ENCODE assay signal across 16 cellular contexts in genomic region chr15:85737061-85737460, GRCh38. TPM values are rescaled to one million over a fixed set of nuclear protein-coding genes. Genes with fewer than 3 reads are reported as not detected.
DNase-seq lines count a peak whose midpoint lies in the region; ATAC-seq, FAIRE-seq and TF ChIP-seq lines count a peak whose summit lies in the region.
"Had no signal": no experiment of that assay in that cellular context is flagged by ENCODE, and none has a peak within 500 bp of the region (broad histone marks: within the 10 kb centered on the region; RNA-seq: fewer than 3 reads in every experiment).

No MANE protein-coding gene starts in this region.

- SMC1A ChIA-PET in GM12878 (lab: Charles Lee; ENCODE audit: uncharacterized antibody, unreplicated experiment) = no interaction called here

- H3K4me3 ChIP-seq in GM12878 = no peak overlapping the region
- H3K4me3 ChIP-seq: BLaER1 treated with 17β-estradiol and CSF1 and Interleukin-3, amounts not matched to agents 10 nM and 100 nM; HAP-1 had no signal

- peaks cover 9% of the 10 kb centered on the region for H3K9me3 Mint-ChIP-seq in activated T-cell treated with anti-CD3 and anti-CD28 coated beads, Interleukin-2, amount 50 U/mL, for 24 hours
- H3K9me3 Mint-ChIP-seq in activated T-cell treated with anti-CD3 and anti-CD28 coated beads, Interleukin-2, amount 50 U/mL, for 4 hours = peaks cover 10% of the 10 kb centered on the region
- H3K9me3 Mint-ChIP-seq in IgD-negative memory B cell = peaks cover 3 to 10% (median 3%) of the 10 kb centered on the region in 3 donors
- peaks cover 5% of the 10 kb centered on the region for H3K9me3 Mint-ChIP-seq in stimulated activated effector memory CD8-positive, alpha-beta T cell treated with anti-CD3 and anti-CD28 coated beads, Interleukin-12 subunit alpha, Interleukin-12 subunit beta, amount 100 ng/mL, for 72 hours
- peaks cover 20% of the 10 kb centered on the region for H3K9me3 Mint-ChIP-seq in WTC11

- TF ChIP-seq RAD21 in GM12878 (IDR thresholded peaks at IDR 0.05; ENCODE audit: insufficient read depth, low read depth, low read length) = no peak

- H3K27ac Mint-ChIP-seq in activated T-cell treated with anti-CD3 and anti-CD28 coated beads, Interleukin-2, amount 50 U/mL, for 24 hours = peak overlapping the region; percentile 59
- H3K27ac Mint-ChIP-seq in IgD-negative memory B cell = peak overlapping the region in 2 of 3 donors; percentile 63 to 76
- H3K27ac Mint-ChIP-seq in stimulated activated effector memory CD8-positive, alpha-beta T cell treated with anti-CD3 and anti-CD28 coated beads, Interleukin-12 subunit alpha, Interleukin-12 subunit beta, amount 100 ng/mL, for 72 hours = peak overlapping the region; percentile 81
- no peak overlapping the region for H3K27ac Mint-ChIP-seq in WTC11

- H3K27ac ChIP-seq in GM12878 (ENCODE audit: control insufficient read depth, insufficient read depth) = no peak overlapping the region
- H3K27ac ChIP-seq: BLaER1 treated with 17β-estradiol and CSF1 and Interleukin-3, amounts not matched to agents 10 nM and 100 nM had no signal

- no peaks in the 10 kb centered on the region for H3K4me1 ChIP-seq in GM12878 (ENCODE audit: control insufficient read depth, insufficient read depth, low read length)
- H3K4me1 ChIP-seq: HAP-1 had no signal

- FAIRE-seq in GM12878 (lab: Jason Lieb, UNC) = no peak
- FAIRE-seq: GM19239, H1 had no signal

- POLR2A ChIA-PET in GM12878 (lab: Charles Lee) (no interaction called here), WTC11 (lab: Charles Lee) (no interaction called here)

- RAD21 ChIA-PET in GM12878 (lab: Charles Lee; ENCODE audit: unreplicated experiment) = no interaction called here

- peaks cover 3% of the 10 kb centered on the region; the same call in 2 of the 3 replicates for H3K9me3 ChIP-seq in GM12878 (replicated peaks; ENCODE audit: control insufficient read depth, insufficient read depth, low read length)

- TF ChIP-seq EP300 in GM12878 (IDR thresholded peaks at IDR 0.05; ENCODE audit: borderline replicate concordance in 1 of 2, control insufficient read depth in 1 of 2, low read depth in 2 of 2, low read length in 2 of 2) = no peak

- H2AFZ ChIP-seq in GM12878 (ENCODE audit: control insufficient read depth, low read depth, low read length) = no peak overlapping the region

- in situ Hi-C loops in GM12878 (cut with MboI) = no loop called here

- peaks cover 13 to 35% of the 10 kb centered on the region in 2 experiments for H3K36me3 ChIP-seq in GM12878 (ENCODE audit: control insufficient read depth in 2 of 2, insufficient read depth in 2 of 2, low read length in 1 of 2)

- CTCF ChIA-PET in GM12878 (lab: Yijun Ruan, JAX) = no interaction called here
- CTCF ChIA-PET in WTC11 (lab: Charles Lee) = interaction anchor here (1.2 kb wide), 1 partner anchor 103 kb away, joined by 3 read pairs; no protein-coding TSS in a partner anchor

- H3K36me3 Mint-ChIP-seq in activated T-cell treated with anti-CD3 and anti-CD28 coated beads, Interleukin-2, amount 50 U/mL, for 24 hours (ENCODE audit: low read depth) = peaks cover 88% of the 10 kb centered on the region
- peaks cover 48% of the 10 kb centered on the region for H3K36me3 Mint-ChIP-seq in activated T-cell treated with anti-CD3 and anti-CD28 coated beads, Interleukin-2, amount 50 U/mL, for 4 hours (ENCODE audit: insufficient read depth)
- H3K36me3 Mint-ChIP-seq in IgD-negative memory B cell (peaks cover 23% of the 10 kb centered on the region), WTC11 (peaks cover 76% of the 10 kb centered on the region)
- H3K36me3 Mint-ChIP-seq in stimulated activated effector memory CD8-positive, alpha-beta T cell treated with anti-CD3 and anti-CD28 coated beads, Interleukin-12 subunit alpha, Interleukin-12 subunit beta, amount 100 ng/mL, for 72 hours = peaks cover 100% of the 10 kb centered on the region

- TF ChIP-seq CTCF in GM12878 (IDR thresholded peaks at IDR 0.05 in 2 of 3, conservative IDR thresholded peaks at IDR 0.05 in 1 of 3; ENCODE audit: control insufficient read depth in 2 of 3, extremely low read depth in 1 of 3, insufficient read depth in 1 of 3, low read depth in 3 of 3, low read length in 3 of 3) (no peak), WTC11 (IDR thresholded peaks at IDR 0.05) (no peak)

- no peaks in the 10 kb centered on the region for H3K27me3 ChIP-seq in GM12878 (replicated peaks in 1 of 2; ENCODE audit: control insufficient read depth in 2 of 2, insufficient read depth in 2 of 2, low read length in 1 of 2)
- H3K27me3 ChIP-seq: BLaER1 treated with 17β-estradiol and CSF1 and Interleukin-3, amounts not matched to agents 10 nM and 100 nM had no signal

- no peaks in the 10 kb centered on the region for H3K79me2 ChIP-seq in GM12878 (ENCODE audit: control insufficient read depth, insufficient read depth, low read length)

- intact Hi-C loops in GM12878 (cut with micrococcal nuclease; ENCODE audit: unreplicated experiment) = no loop called here

- peaks cover 2% of the 10 kb centered on the region for H3K4me1 Mint-ChIP-seq in activated T-cell treated with anti-CD3 and anti-CD28 coated beads, Interleukin-2, amount 50 U/mL, for 24 hours (ENCODE audit: low read depth)
- H3K4me1 Mint-ChIP-seq in activated T-cell treated with anti-CD3 and anti-CD28 coated beads, Interleukin-2, amount 50 U/mL, for 4 hours (ENCODE audit: low read depth) = no peaks in the 10 kb centered on the region
- H3K4me1 Mint-ChIP-seq in IgD-negative memory B cell (peaks cover 0 to 2% (median 0%) of the 10 kb centered on the region in 3 donors), WTC11 (peaks cover 3% of the 10 kb centered on the region; the same call in 1 of the 2 replicates)
- H3K4me1 Mint-ChIP-seq in stimulated activated effector memory CD8-positive, alpha-beta T cell treated with anti-CD3 and anti-CD28 coated beads, Interleukin-12 subunit alpha, Interleukin-12 subunit beta, amount 100 ng/mL, for 72 hours = peaks cover 9% of the 10 kb centered on the region

- H3K4me2 ChIP-seq in GM12878 (ENCODE audit: control insufficient read depth, insufficient read depth) = no peak overlapping the region
- H3K4me2 ChIP-seq: BLaER1 treated with 17β-estradiol and CSF1 and Interleukin-3, amounts not matched to agents 10 nM and 100 nM had no signal

- TSS peak; percentile 31 for BruUV-seq in GM12878 (replicated peaks; lab: Mats Ljungman, UMichigan)

- no peak overlapping the region for H3K9ac ChIP-seq in GM12878 (ENCODE audit: control insufficient read depth, insufficient read depth, low read length)
- H3K9ac ChIP-seq: BLaER1 treated with 17β-estradiol and CSF1 and Interleukin-3, amounts not matched to agents 10 nM and 100 nM had no signal

- no peak for DNase-seq in activated T-cell treated with anti-CD3 and anti-CD28 coated beads, Interleukin-2, amount 50 U/mL, for 24 hours
- no peak for DNase-seq in activated T-cell treated with anti-CD3 and anti-CD28 coated beads, Interleukin-2, amount 50 U/mL, for 4 hours
- DNase-seq in GM12878 (ENCODE audit: low read depth, low spot score) = no peak
- no peak for DNase-seq in stimulated activated effector memory CD8-positive, alpha-beta T cell treated with anti-CD3 and anti-CD28 coated beads, Interleukin-12 subunit alpha, Interleukin-12 subunit beta, amount 100 ng/mL, for 72 hours (ENCODE audit: low spot score in 2 of 2)
- no peak for DNase-seq in NCI-H187 (lab: John Stamatoyannopoulos, UW)
- DNase-seq in WTC11 (ENCODE audit: low spot score) = no peak
- DNase-seq: 8988T; CD4-positive, CD25-positive, alpha-beta regulatory T cell; DMS153; DND-41; GDM1 had no signal

- TF ChIP-seq POLR2A in GM12878 (IDR thresholded peaks at IDR 0.05; ENCODE audit: low read depth, low read length) = no peak

- 98% methylated on average over 6 of the region's 6 CpGs for WGBS in GM12878 (ENCODE audit: insufficient coverage, insufficient replicate concordance, low lambda C conversion rate, missing lambda C conversion rate)

- no peak overlapping the region for H3K4me3 Mint-ChIP-seq in activated T-cell treated with anti-CD3 and anti-CD28 coated beads, Interleukin-2, amount 50 U/mL, for 24 hours
- H3K4me3 Mint-ChIP-seq in activated T-cell treated with anti-CD3 and anti-CD28 coated beads, Interleukin-2, amount 50 U/mL, for 4 hours = no peak overlapping the region
- no peak overlapping the region for H3K4me3 Mint-ChIP-seq in IgD-negative memory B cell
- H3K4me3 Mint-ChIP-seq in stimulated activated effector memory CD8-positive, alpha-beta T cell treated with anti-CD3 and anti-CD28 coated beads, Interleukin-12 subunit alpha, Interleukin-12 subunit beta, amount 100 ng/mL, for 72 hours = no peak overlapping the region
- no peak overlapping the region for H3K4me3 Mint-ChIP-seq in WTC11
- H3K4me3 Mint-ChIP-seq: CD4-positive, CD25-positive, alpha-beta regulatory T cell had no signal

- H3K27me3 Mint-ChIP-seq in activated T-cell treated with anti-CD3 and anti-CD28 coated beads, Interleukin-2, amount 50 U/mL, for 24 hours = no peaks in the 10 kb centered on the region
- H3K27me3 Mint-ChIP-seq in activated T-cell treated with anti-CD3 and anti-CD28 coated beads, Interleukin-2, amount 50 U/mL, for 4 hours (ENCODE audit: low read depth) = no peaks in the 10 kb centered on the region
- H3K27me3 Mint-ChIP-seq in IgD-negative memory B cell (no peaks in the 10 kb centered on the region), WTC11 (ENCODE audit: low read depth) (peaks cover 2% of the 10 kb centered on the region)
- H3K27me3 Mint-ChIP-seq: CD4-positive, CD25-positive, alpha-beta regulatory T cell had no signal

- no peak for ATAC-seq in activated T-cell treated with anti-CD3 and anti-CD28 coated beads, Interleukin-2, amount 50 U/mL, for 4 hours
- ATAC-seq in GM12878 (no peak), WTC11 (no peak)
- no peak for ATAC-seq in stimulated activated effector memory CD8-positive, alpha-beta T cell treated with anti-CD3 and anti-CD28 coated beads, Interleukin-12 subunit alpha, Interleukin-12 subunit beta, amount 100 ng/mL, for 72 hours

- no peaks in the 10 kb centered on the region for H4K20me1 ChIP-seq in GM12878 (ENCODE audit: control insufficient read depth, insufficient read depth)

RNA-seq across cellular contexts. Expression of gene KLHL25, which starts 57.7 kb away (rescaled TPM):
- 1 to 10 TPM; 3.3 to 5.1 (median 3.8) TPM for total RNA-seq in activated T-cell treated with anti-CD3 and anti-CD28 coated beads, Interleukin-2, amount 50 U/mL, for 4 hours
- polyA plus RNA-seq in IgD-negative memory B cell (0.60 TPM), GM12878 (2011; rRNA removed) (0.89 and 2.4 TPM in 2 replicates), GM12878 (2014; fragmentation: Illumina TruSeq; extraction: Trizol) (0.19 and 1.1 TPM in 2 replicates), GM12878 (2014; fragmentation: Nextera tagmentation; extraction: Ambion mirVana) (under 1 TPM in 1 of 2 experiments, not detected in 1; 0.04 TPM), GM12878 (2014; rRNA removed) (3.0 and 3.1 TPM in 2 replicates), GM12878 (2016; fragmentation: Nextera tagmentation; extraction: Ambion mirVana) (1 to 10 TPM; 2.0 to 2.1 TPM)
- 10.9 and 13.4 TPM in 2 replicates for total RNA-seq in GM12878 (2013; cell fraction: nucleolus; rRNA removed)
- total RNA-seq in GM12878 (2014; rRNA removed) (2.1 and 2.9 TPM in 2 replicates), GM12878 (2014; rRNA removed; fragmentation: Illumina TruSeq; extraction: Trizol) (1.2 and 1.5 TPM in 2 replicates), GM12878 (2021) (2.5 and 2.7 TPM in 2 replicates), WTC11 (2021) (14.1 to 15.8 TPM (median 15.0 TPM) in 3 replicates)
- 0.52 TPM for polyA plus RNA-seq in GM12878 (2011; ENCODE audit: low read depth)
- 3.2 and 4.9 TPM in 2 replicates for polyA plus RNA-seq in GM12878 (2011; cell fraction: cytosol; rRNA removed)
- polyA plus RNA-seq in GM12878 (2011; cell fraction: nucleus; rRNA removed) = 7.3 and 12.1 TPM in 2 replicates
- polyA plus RNA-seq in GM12878 (2012) = 0.95 and 1.3 TPM in 2 replicates
- polyA minus RNA-seq in GM12878 (2011; rRNA and poly(A)+ RNA removed) = 2.0 and 4.1 TPM in 2 replicates
- 1.8 and 2.3 TPM in 2 replicates for polyA minus RNA-seq in GM12878 (2011; cell fraction: cytosol; rRNA and poly(A)+ RNA removed)
- 2.8 and 5.5 TPM in 2 replicates for polyA minus RNA-seq in GM12878 (2011; cell fraction: nucleus; rRNA and poly(A)+ RNA removed)
